In the genomic region with DNA sequence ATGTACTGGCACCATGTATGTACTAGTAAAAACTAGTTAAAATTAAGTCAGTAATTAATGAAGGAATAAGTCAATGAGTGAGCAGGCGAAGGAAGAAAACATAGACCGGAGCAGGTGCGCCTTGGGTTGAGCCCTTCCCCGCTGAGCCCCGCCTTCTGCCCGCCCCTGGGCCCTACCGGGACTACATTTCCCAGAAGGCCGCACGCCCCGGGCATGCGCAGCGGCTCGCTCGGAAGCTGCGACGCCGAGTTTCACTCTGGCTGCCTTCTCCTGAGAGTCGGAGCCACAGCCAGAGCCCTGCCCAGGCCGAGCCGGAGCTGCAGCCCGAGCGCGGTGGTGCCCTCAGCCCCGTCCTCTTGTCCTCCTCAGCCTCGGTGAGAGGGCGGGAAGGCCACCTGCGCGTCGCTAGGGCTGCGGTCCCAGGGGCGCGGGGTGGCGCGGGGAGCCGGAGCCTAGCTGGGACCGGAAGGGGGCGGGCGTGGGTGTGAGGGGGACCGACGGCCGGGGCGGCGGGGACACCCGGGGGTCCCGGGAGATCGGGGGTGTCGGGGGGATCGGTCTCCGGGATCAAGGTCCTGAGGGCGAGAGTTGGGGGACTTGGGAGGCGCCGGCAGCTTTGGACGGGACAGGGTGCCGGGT, we compare ENCODE assay signal across 8 cellular contexts. TPM values are rescaled to one million over a fixed set of nuclear protein-coding genes. Genes with fewer than 3 reads are reported as not detected.
A peak's percentile ranks its signal among the peaks of the same experiment; 100 is the strongest.
DNase-seq lines count a peak whose midpoint lies in the region; ATAC-seq and TF ChIP-seq lines count a peak whose summit lies in the region.
"Not testable (repeated sequence)": the region's sequence is repeated elsewhere in the genome, so short reads cannot be mapped to it uniquely, and the experiment has no call there.

TSS of gene DTX2 (plus strand) at position 247 of the 639 bp plus-strand sequence. CDS start 18,801 bp downstream, outside the sequence.

- H3K27me3 Mint-ChIP-seq in nephron progenitor cell (ENCODE audit: low read depth, poor library complexity); stimulated activated naive CD8-positive, alpha-beta T cell treated with anti-CD3 and anti-CD28 coated beads, Interleukin-15, amount 100 ng/mL, for 72 hours: not testable (repeated sequence)

- H3K9me3 ChIP-seq in gastroesophageal sphincter = not testable (repeated sequence)

- peak in 1 of 4 experiments; percentile 34 for TF ChIP-seq CTCF in gastroesophageal sphincter (IDR thresholded peaks at IDR 0.05)
- not testable (repeated sequence) for TF ChIP-seq CTCF in nephron progenitor cell (IDR thresholded peaks at IDR 0.05)

- ATAC-seq in GM21619 (IDR thresholded peaks at IDR 0.05; ENCODE audit: unreplicated experiment) (peak; percentile 97), HG03432 (IDR thresholded peaks at IDR 0.05; ENCODE audit: unreplicated experiment) (peak; percentile 97), gastroesophageal sphincter (peak; percentile 96)
- ATAC-seq in activated naive CD4-positive, alpha-beta T cell treated with anti-CD3 and anti-CD28 coated beads, Interleukin-2, amount 50 U/mL, for 72 hours = peak; percentile 99
- ATAC-seq in stimulated activated naive CD8-positive, alpha-beta T cell treated with anti-CD3 and anti-CD28 coated beads, Interleukin-15, amount 100 ng/mL, for 72 hours = peak; percentile 98

- not testable (repeated sequence) for H3K27me3 ChIP-seq in gastroesophageal sphincter

- DNase-seq in T-helper 2 cell (peak in 4 of 5 experiments; percentile 12 to 63 (median 18)), nephron progenitor cell (peak; percentile 47)
- DNase-seq in activated naive CD4-positive, alpha-beta T cell treated with anti-CD3 and anti-CD28 coated beads, Interleukin-2, amount 50 U/mL, for 72 hours (ENCODE audit: low spot score in 2 of 2) = peak; percentile 51 to 81
- peak; percentile 58 to 63 for DNase-seq in stimulated activated naive CD8-positive, alpha-beta T cell treated with anti-CD3 and anti-CD28 coated beads, Interleukin-15, amount 100 ng/mL, for 72 hours

- H3K9me3 Mint-ChIP-seq in activated naive CD4-positive, alpha-beta T cell treated with anti-CD3 and anti-CD28 coated beads, Interleukin-2, amount 50 U/mL, for 72 hours; nephron progenitor cell; stimulated activated naive CD8-positive, alpha-beta T cell treated with anti-CD3 and anti-CD28 coated beads, Interleukin-15, amount 100 ng/mL, for 72 hours: not testable (repeated sequence)

- not testable (repeated sequence) for H3K27ac Mint-ChIP-seq in activated naive CD4-positive, alpha-beta T cell treated with anti-CD3 and anti-CD28 coated beads, Interleukin-2, amount 50 U/mL, for 72 hours; nephron progenitor cell; stimulated activated naive CD8-positive, alpha-beta T cell treated with anti-CD3 and anti-CD28 coated beads, Interleukin-15, amount 100 ng/mL, for 72 hours

- WGBS in gastroesophageal sphincter (ENCODE audit: low coverage in 1 of 2), 2 donors = no CpG with 5 or more reads among the region's 54 CpGs

- not testable (repeated sequence) for H3K36me3 Mint-ChIP-seq in activated naive CD4-positive, alpha-beta T cell treated with anti-CD3 and anti-CD28 coated beads, Interleukin-2, amount 50 U/mL, for 72 hours; nephron progenitor cell (ENCODE audit: low read depth)

- peaks cover 0 to 18% (median 2%) of the 10 kb centered on the region in 3 donors for H3K4me1 ChIP-seq in gastroesophageal sphincter

- TF ChIP-seq POLR2A in gastroesophageal sphincter (IDR thresholded peaks at IDR 0.05) = not testable (repeated sequence)

- not testable (repeated sequence) for H3K36me3 ChIP-seq in gastroesophageal sphincter

- H3K27ac ChIP-seq in gastroesophageal sphincter = peak within 1 kb of the TSS; percentile 63 to 95 (median 80)

- TF ChIP-seq EP300 in gastroesophageal sphincter (IDR thresholded peaks at IDR 0.05) = not testable (repeated sequence)

- not testable (repeated sequence) for H3K4me1 Mint-ChIP-seq in nephron progenitor cell; stimulated activated naive CD8-positive, alpha-beta T cell treated with anti-CD3 and anti-CD28 coated beads, Interleukin-15, amount 100 ng/mL, for 72 hours

- peak within 1 kb of the TSS; percentile 60 for H3K4me3 Mint-ChIP-seq in nephron progenitor cell
- peak within 1 kb of the TSS; percentile 67 to 71 for H3K4me3 Mint-ChIP-seq in stimulated activated naive CD8-positive, alpha-beta T cell treated with anti-CD3 and anti-CD28 coated beads, Interleukin-15, amount 100 ng/mL, for 72 hours

- peak within 1 kb of the TSS; percentile 53; the same call in 1 of the 2 replicates for H3K4me3 ChIP-seq in GM08714 (ENCODE audit: low read length)
- peak within 1 kb of the TSS; percentile 53 to 99 for H3K4me3 ChIP-seq in gastroesophageal sphincter

RNA-seq across cellular contexts. Expression of gene DTX2, which starts in this region (rescaled TPM):
- 10 to 100 TPM; 22.3 to 28.5 TPM for total RNA-seq in activated naive CD4-positive, alpha-beta T cell treated with anti-CD3 and anti-CD28 coated beads, Interleukin-2, amount 50 U/mL, for 72 hours
- 10 to 100 TPM; 15.4 to 28.6 (median 24.8) TPM for total RNA-seq in gastroesophageal sphincter

Comparison
In these comparisons a context has a peak if more than half of its experiments do, and no peak if none do; other contexts are left out.
1. Peak in every context shown above with its lines: DNase-seq, ATAC-seq, H3K4me3 ChIP-seq and H3K27ac ChIP-seq.